Comparison of ENCODE assay signal across 17 cellular contexts in genomic region chr7:50768470-50769159, GRCh38.
"Had no signal": no experiment of that assay in that cellular context is flagged by ENCODE, and none has a peak within 500 bp of the region (broad histone marks: within the 10 kb centered on the region; RNA-seq: fewer than 3 reads in every experiment).

No MANE protein-coding gene starts in this region.

- H3K36me3 ChIP-seq: cardiac muscle cell, tibial artery, uterus had no signal

- H3K27me3 ChIP-seq: cardiac muscle cell, heart left ventricle, tibial artery, uterus had no signal

- H3K4me1 ChIP-seq: uterus had no signal

- H3K9me3 ChIP-seq: tibial artery, uterus had no signal

- H3K4me3 ChIP-seq: cardiac muscle cell, heart left ventricle, tibial artery, uterus had no signal

- ATAC-seq: activated T-cell treated with anti-CD3 and anti-CD28 coated beads, Interleukin-2, amount 50 U/mL, for 4 hours; heart left ventricle; stimulated activated memory B cell treated with anti-CD40 and anti-IgM and Interleukin-4, amounts not matched to agents 10 μg/mL and 1 μg/mL and 100 μg/mL, for 72 hours had no signal

- DNase-seq: activated CD4-positive, alpha-beta memory T cell treated with anti-CD3 and anti-CD28 coated beads, Interleukin-2, amount 10 ng/mL, durations not matched to agents 7 days and 5 days; activated CD4-positive, alpha-beta T cell treated with anti-CD3 and anti-CD28 coated beads for 4 hours; activated effector memory CD4-positive, alpha-beta T cell treated with Interleukin-2 at 50 U/mL for 16 hours; activated naive CD4-positive, alpha-beta T cell treated with anti-CD3 and anti-CD28 coated beads, Interleukin-2, amount 50 U/mL, for 16 hours; activated T-cell treated with anti-CD3 and anti-CD28 coated beads, Interleukin-2, amount 50 U/mL, for 4 hours; heart left ventricle; midbrain; naive B cell; posterior cingulate gyrus; retina; stimulated activated CD4-positive, alpha-beta T cell treated with anti-CD3 and anti-CD28 coated beads, Interleukin-2, amount 100 ng/mL, for 48 hours; T1000; tibial artery; uterus had no signal

- H3K27ac ChIP-seq: cardiac muscle cell, epithelial cell of prostate, heart left ventricle, tibial artery, uterus had no signal
